12 cellular contexts compared by ENCODE assay signal in genomic region chr5:5139358-5140050, GRCh38. TPM values are rescaled to one million over a fixed set of nuclear protein-coding genes. Genes with fewer than 3 reads are reported as not detected.
DNase-seq lines count a peak whose midpoint lies in the region; ATAC-seq and TF ChIP-seq lines count a peak whose summit lies in the region.
"Had no signal": no experiment of that assay in that cellular context is flagged by ENCODE, and none has a peak within 500 bp of the region (broad histone marks: within the 10 kb centered on the region; RNA-seq: fewer than 3 reads in every experiment).

No MANE protein-coding gene starts in this region.

- H3K27ac Mint-ChIP-seq in brain = no peak overlapping the region

- no peaks in the 10 kb centered on the region for H3K36me3 Mint-ChIP-seq in brain

- H3K9ac ChIP-seq in HUES6 (ENCODE audit: low read length) = peak overlapping the region; percentile 87
- H3K9ac ChIP-seq in skeletal muscle tissue (ENCODE audit: low read depth in 1 of 3, low read length in 3 of 3) = no peak overlapping the region

- H3K4me1 ChIP-seq in HUES6 (ENCODE audit: control insufficient read depth, insufficient read depth, low read length) (peaks cover 16% of the 10 kb centered on the region), skeletal muscle tissue (ENCODE audit: control insufficient read depth in 3 of 3, insufficient read depth in 3 of 3, low read length in 3 of 3) (peaks cover 6 to 17% (median 13%) of the 10 kb centered on the region in 3 donors)

- peak; percentile 12 for ATAC-seq in left lobe of liver
- ATAC-seq in HG03432 (IDR thresholded peaks at IDR 0.05; ENCODE audit: unreplicated experiment) = no peak
- ATAC-seq in left colon = no peak

- H3K9me3 ChIP-seq in HUES6 (ENCODE audit: control insufficient read depth, insufficient read depth, low read depth, low read length) (no peaks in the 10 kb centered on the region; the same call in 1 of the 2 replicates), skeletal muscle tissue (ENCODE audit: control insufficient read depth in 3 of 3, low read length in 3 of 3) (no peaks in the 10 kb centered on the region)

- peak overlapping the region; percentile 88 for H3K4me3 ChIP-seq in HUES6 (ENCODE audit: low read depth, low read length)
- H3K4me3 ChIP-seq in skeletal muscle tissue (ENCODE audit: low read length in 3 of 3) = peak overlapping the region; percentile 30 to 52 (median 49)

- H3K27me3 Mint-ChIP-seq in brain = peaks cover 52% of the 10 kb centered on the region

- TF ChIP-seq CTCF in brain (conservative IDR thresholded peaks at IDR 0.05) = no peak

- H3K27me3 ChIP-seq in HUES6 (ENCODE audit: control insufficient read depth, insufficient read depth, low read length) (peaks cover 27% of the 10 kb centered on the region), skeletal muscle tissue (ENCODE audit: control insufficient read depth in 3 of 3, insufficient read depth in 3 of 3, low read length in 3 of 3) (peaks cover 18 to 23% (median 20%) of the 10 kb centered on the region in 3 donors)

- peaks cover 11% of the 10 kb centered on the region for H3K4me1 Mint-ChIP-seq in brain

- intact Hi-C loops in left colon (cut with DNase I, micrococcal nuclease) = loop anchor here in 1 of 2 donors (10.0 kb wide), 1 partner anchor 265 kb away; no protein-coding TSS in a partner anchor

- H3K27ac ChIP-seq in HUES6 (ENCODE audit: low read depth, low read length) (peak overlapping the region; percentile 19; the same call in 1 of the 2 replicates), skeletal muscle tissue (ENCODE audit: low read depth, low read length) (no peak overlapping the region)

- H3K36me3 ChIP-seq in HUES6 (ENCODE audit: control insufficient read depth, insufficient read depth, low read length) = peaks cover 6% of the 10 kb centered on the region
- no peaks in the 10 kb centered on the region for H3K36me3 ChIP-seq in skeletal muscle tissue (ENCODE audit: control insufficient read depth in 3 of 3, insufficient read depth in 3 of 3, low read length in 3 of 3)

- H3K9me3 Mint-ChIP-seq in brain = peaks cover 0 to 4% (median 4%) of the 10 kb centered on the region in 5 experiments
- H3K9me3 Mint-ChIP-seq: activated T-cell treated with anti-CD3 and anti-CD28 coated beads, Interleukin-2, amount 50 U/mL, for 4 hours had no signal

- no peak for DNase-seq in left lobe of liver (ENCODE audit: low spot score)
- DNase-seq in T1000 (lab: John Stamatoyannopoulos, UW) = no peak
- no peak for DNase-seq in left colon
- no peak for DNase-seq in germinal center (ENCODE audit: low spot score)
- DNase-seq: activated T-cell treated with anti-CD3 and anti-CD28 coated beads, Interleukin-2, amount 50 U/mL, for 4 hours; kidney glomerular epithelial cell; NCI-H510A treated with DMSO at 0.1 percent for 48 hours had no signal

- H3K4me3 Mint-ChIP-seq in brain = peak overlapping the region; percentile 70 to 84 (median 76)
- H3K4me3 Mint-ChIP-seq: activated T-cell treated with anti-CD3 and anti-CD28 coated beads, Interleukin-2, amount 50 U/mL, for 4 hours had no signal

RNA-seq across cellular contexts. Expression of gene ADAMTS16, which starts 0.6 kb away (rescaled TPM):
- polyA plus RNA-seq in brain (ENCODE audit: insufficient read depth, low read depth, low replicate concordance) = 0.19 TPM
- total RNA-seq in left lobe of liver (not detected), skeletal muscle tissue (5.7 TPM), left colon (under 1 TPM in 1 of 2 donors, not detected in 1; 0.31 TPM)
- total RNA-seq: T-helper 2 cell treated with Interferon-gamma antibody and Interleukin-4, amounts not matched to agents 100 ng/mL and 5 ng/mL, for 36 hours had no signal
